10 cellular contexts compared by ENCODE assay signal in the genomic region with DNA sequence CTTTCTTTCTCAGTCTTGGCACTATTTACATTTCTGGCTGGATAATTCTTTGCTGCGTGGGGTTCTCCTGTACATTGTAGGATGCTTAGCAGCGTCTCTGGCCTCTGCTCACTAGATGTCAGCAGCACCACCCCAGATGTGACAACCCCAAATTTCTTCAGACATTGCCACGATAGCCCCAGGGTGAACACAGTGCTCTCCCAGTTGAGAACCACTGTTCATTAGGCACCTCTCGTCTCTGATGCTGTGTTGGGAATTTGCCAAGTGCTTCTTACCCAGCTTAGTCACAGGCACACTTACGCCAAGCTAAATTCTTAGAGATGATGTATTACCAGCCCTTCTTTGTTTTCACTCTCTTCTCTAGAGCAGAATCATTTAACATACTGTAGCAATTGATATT. TPM values are rescaled to one million over a fixed set of nuclear protein-coding genes. Genes with fewer than 3 reads are reported as not detected.
A peak's percentile ranks its signal among the peaks of the same experiment; 100 is the strongest.
DNase-seq lines count a peak whose midpoint lies in the region; ATAC-seq and TF ChIP-seq lines count a peak whose summit lies in the region.
"Had no signal": no experiment of that assay in that cellular context is flagged by ENCODE, and none has a peak within 500 bp of the region (broad histone marks: within the 10 kb centered on the region; RNA-seq: fewer than 3 reads in every experiment).

No MANE protein-coding gene starts in this region.

- H2AFZ ChIP-seq in OCI-LY7 (ENCODE audit: low read length) = no peak overlapping the region

- CTCF ChIA-PET in OCI-LY7 (lab: Charles Lee; ENCODE audit: unreplicated experiment) = no interaction called here

- H3K27ac ChIP-seq in OCI-LY7 (ENCODE audit: low read depth, low read length, poor library complexity, severe bottlenecking) = no peak overlapping the region
- H3K27ac ChIP-seq: pancreas had no signal

- no peaks in the 10 kb centered on the region for H3K9me3 ChIP-seq in OCI-LY7 (ENCODE audit: low read length)
- H3K9me3 ChIP-seq: pancreas had no signal

- H3K4me3 ChIP-seq in AG10803 (ENCODE audit: low read length) (no peak overlapping the region), OCI-LY7 (ENCODE audit: low read depth, low read length, poor library complexity, severe bottlenecking) (no peak overlapping the region), fibroblast of villous mesenchyme (ENCODE audit: low read depth, low read length) (no peak overlapping the region)
- H3K4me3 ChIP-seq: pancreas had no signal

- H3K36me3 ChIP-seq in OCI-LY7 (ENCODE audit: insufficient read depth, low read length) = no peaks in the 10 kb centered on the region
- H3K36me3 ChIP-seq: pancreas had no signal

- H4K20me1 ChIP-seq in OCI-LY7 (ENCODE audit: insufficient read depth, low read length) = no peaks in the 10 kb centered on the region

- H3K79me2 ChIP-seq in OCI-LY7 (ENCODE audit: insufficient read depth, low read depth, low read length) = no peaks in the 10 kb centered on the region

- TF ChIP-seq CTCF in AG10803 (conservative IDR thresholded peaks at IDR 0.05; ENCODE audit: low read length) = no peak
- TF ChIP-seq CTCF in OCI-LY7 (conservative IDR thresholded peaks at IDR 0.05; ENCODE audit: low read length) = peak; percentile 49
- no peak for TF ChIP-seq CTCF in fibroblast of villous mesenchyme (IDR thresholded peaks at IDR 0.05; ENCODE audit: insufficient read depth, low read depth, low read length)

- no peak for ATAC-seq in HG02571 (IDR thresholded peaks at IDR 0.05; ENCODE audit: unreplicated experiment)
- no peak for ATAC-seq in GM21390 (IDR thresholded peaks at IDR 0.05; ENCODE audit: unreplicated experiment)
- ATAC-seq: pancreas had no signal

- POLR2A ChIA-PET in OCI-LY7 (lab: Charles Lee) = interaction anchor here (1.2 kb wide), 1 partner anchor 20 kb away, joined by 5 read pairs; no protein-coding TSS in a partner anchor

- no TSS peak for BruUV-seq in OCI-LY7 (replicated peaks; lab: Mats Ljungman, UMichigan)

- no peaks in the 10 kb centered on the region for H3K9me2 ChIP-seq in OCI-LY7 (ENCODE audit: insufficient read depth, low read length)

- intact Hi-C loops in OCI-LY7 (cut with micrococcal nuclease; ENCODE audit: unreplicated experiment) = no loop called here

- H3K4me1 ChIP-seq in OCI-LY7 (ENCODE audit: insufficient read depth, low read length, poor library complexity, severe bottlenecking) = no peaks in the 10 kb centered on the region

- DNase-seq in AG10803 (ENCODE audit: low read depth) (peak; percentile 87), OCI-LY7 (ENCODE audit: low spot score) (peak; percentile 18), fibroblast of villous mesenchyme (ENCODE audit: low read depth) (peak; percentile 56), GM19240 (ENCODE audit: insufficient read length, low spot score) (no peak)
- DNase-seq: kidney, NCI-H69, pancreas, T-helper 9 cell had no signal

- H3K4me2 ChIP-seq in OCI-LY7 (ENCODE audit: low read length) = no peak overlapping the region

RNA-seq across cellular contexts. Expression of a gene that starts 9.4 kb away (rescaled TPM):
- total RNA-seq in OCI-LY7 (2014; rRNA removed; shearing (Covaris generic)) = not detected in 2 replicates
- total RNA-seq in OCI-LY7 (2022) = not detected in 2 replicates
- total RNA-seq in fibroblast of villous mesenchyme = 6.1 and 6.5 TPM in 2 replicates

RNA-seq across cellular contexts. Expression of a gene that starts 19.0 kb away (rescaled TPM):
- 8.4 and 12.0 TPM in 2 replicates for total RNA-seq in OCI-LY7 (2014; rRNA removed; shearing (Covaris generic))
- total RNA-seq in OCI-LY7 (2022) = 12.4 and 13.1 TPM in 2 replicates
- total RNA-seq in fibroblast of villous mesenchyme = 7.1 and 10.4 TPM in 2 replicates

RNA-seq across cellular contexts. Expression of a gene that starts 25.2 kb away (rescaled TPM):
- not detected in 2 replicates for total RNA-seq in OCI-LY7 (2014; rRNA removed; shearing (Covaris generic))
- total RNA-seq in OCI-LY7 (2022) (not detected in 2 replicates), fibroblast of villous mesenchyme (not detected in 2 replicates)
- total RNA-seq: kidney, pancreas had no signal

RNA-seq across cellular contexts. Expression of a gene that starts 57.5 kb away (rescaled TPM):
- total RNA-seq in OCI-LY7 (2014; rRNA removed; shearing (Covaris generic)) = 0.60 TPM in 1 of 2 replicates, not detected in the other
- total RNA-seq in OCI-LY7 (2022) (not detected in 2 replicates), fibroblast of villous mesenchyme (0.32 and 0.86 TPM in 2 replicates)
